Comparison of ENCODE assay signal across 8 cellular contexts in genomic region chr9:33065157-33066076, GRCh38. TPM values are rescaled to one million over a fixed set of nuclear protein-coding genes. Genes with fewer than 3 reads are reported as not detected.
DNase-seq lines count a peak whose midpoint lies in the region; ATAC-seq and TF ChIP-seq lines count a peak whose summit lies in the region.
"Had no signal": no experiment of that assay in that cellular context is flagged by ENCODE, and none has a peak within 500 bp of the region (broad histone marks: within the 10 kb centered on the region; RNA-seq: fewer than 3 reads in every experiment).

No MANE protein-coding gene starts in this region.

- H3K4me1 ChIP-seq in lower lobe of right lung (no peaks in the 10 kb centered on the region), esophagus squamous epithelium (peaks cover 0 to 22% (median 2%) of the 10 kb centered on the region in 3 donors)

- H3K9me3 ChIP-seq in lower lobe of right lung = no peaks in the 10 kb centered on the region
- no peaks in the 10 kb centered on the region for H3K9me3 ChIP-seq in esophagus squamous epithelium
- H3K9me3 ChIP-seq: transverse colon had no signal

- H3K4me3 ChIP-seq in lower lobe of right lung (no peak overlapping the region), esophagus squamous epithelium (no peak overlapping the region)
- H3K4me3 ChIP-seq: transverse colon had no signal

- no peak for DNase-seq in lower lobe of right lung
- no peak for DNase-seq in DMS79 (lab: John Stamatoyannopoulos, UW)
- DNase-seq in kidney glomerular epithelial cell (lab: John Stamatoyannopoulos, UW) = no peak
- DNase-seq in esophagus squamous epithelium (lab: John Stamatoyannopoulos, UW) = no peak
- DNase-seq: transverse colon had no signal

- H3K27ac ChIP-seq in lower lobe of right lung = peak overlapping the region; percentile 2
- no peak overlapping the region for H3K27ac ChIP-seq in esophagus squamous epithelium
- H3K27ac ChIP-seq: transverse colon had no signal

- no peak for TF ChIP-seq POLR2A in esophagus squamous epithelium (IDR thresholded peaks at IDR 0.05)

- intact Hi-C loops in lower lobe of right lung (cut with DNase I) = no loop called here
- intact Hi-C loops in esophagus squamous epithelium (cut with DNase I) = no loop called here

- WGBS in esophagus squamous epithelium, 2 donors = 65 to 81% methylated on average over 5 of the region's 5 CpGs

- ATAC-seq in GM19023 (IDR thresholded peaks at IDR 0.05; ENCODE audit: unreplicated experiment) (peak; percentile 70), GM21717 (IDR thresholded peaks at IDR 0.05; ENCODE audit: unreplicated experiment) (peak; percentile 84), HG03558 (IDR thresholded peaks at IDR 0.05; ENCODE audit: extremely low read depth, unreplicated experiment) (peak; percentile 80), lower lobe of right lung (no peak)

- H3K36me3 ChIP-seq in lower lobe of right lung = peaks cover 100% of the 10 kb centered on the region
- H3K36me3 ChIP-seq in esophagus squamous epithelium = peaks cover 7 to 100% (median 38%) of the 10 kb centered on the region in 3 donors

- H3K27me3 ChIP-seq in lower lobe of right lung (ENCODE audit: low read depth) (no peaks in the 10 kb centered on the region), esophagus squamous epithelium (no peaks in the 10 kb centered on the region)
- H3K27me3 ChIP-seq: transverse colon had no signal

- TF ChIP-seq CTCF in lower lobe of right lung (IDR thresholded peaks at IDR 0.05) (no peak), esophagus squamous epithelium (IDR thresholded peaks at IDR 0.05) (no peak)

RNA-seq across cellular contexts. Expression of gene SMU1, which starts 11.1 kb away (rescaled TPM):
- total RNA-seq in lower lobe of right lung (20.5 TPM), esophagus squamous epithelium (10 to 100 TPM in 3 of 4 donors, 1 to 10 TPM in 1; 9.4 to 19.1 (median 13.6) TPM)

RNA-seq across cellular contexts. Expression of gene DNAJA1, which starts 40.3 kb away (rescaled TPM):
- total RNA-seq in lower lobe of right lung (155 TPM), esophagus squamous epithelium (10 to 100 TPM; 44.4 to 79.5 (median 58.3) TPM)

Comparison
In these comparisons a context has a peak if more than half of its experiments do, and no peak if none do; other contexts are left out.
1. ATAC-seq: peak in GM19023 (single experiment), GM21717 (single experiment) and HG03558 (single experiment); none in lower lobe of right lung (0 of 2).